In the genomic region with DNA sequence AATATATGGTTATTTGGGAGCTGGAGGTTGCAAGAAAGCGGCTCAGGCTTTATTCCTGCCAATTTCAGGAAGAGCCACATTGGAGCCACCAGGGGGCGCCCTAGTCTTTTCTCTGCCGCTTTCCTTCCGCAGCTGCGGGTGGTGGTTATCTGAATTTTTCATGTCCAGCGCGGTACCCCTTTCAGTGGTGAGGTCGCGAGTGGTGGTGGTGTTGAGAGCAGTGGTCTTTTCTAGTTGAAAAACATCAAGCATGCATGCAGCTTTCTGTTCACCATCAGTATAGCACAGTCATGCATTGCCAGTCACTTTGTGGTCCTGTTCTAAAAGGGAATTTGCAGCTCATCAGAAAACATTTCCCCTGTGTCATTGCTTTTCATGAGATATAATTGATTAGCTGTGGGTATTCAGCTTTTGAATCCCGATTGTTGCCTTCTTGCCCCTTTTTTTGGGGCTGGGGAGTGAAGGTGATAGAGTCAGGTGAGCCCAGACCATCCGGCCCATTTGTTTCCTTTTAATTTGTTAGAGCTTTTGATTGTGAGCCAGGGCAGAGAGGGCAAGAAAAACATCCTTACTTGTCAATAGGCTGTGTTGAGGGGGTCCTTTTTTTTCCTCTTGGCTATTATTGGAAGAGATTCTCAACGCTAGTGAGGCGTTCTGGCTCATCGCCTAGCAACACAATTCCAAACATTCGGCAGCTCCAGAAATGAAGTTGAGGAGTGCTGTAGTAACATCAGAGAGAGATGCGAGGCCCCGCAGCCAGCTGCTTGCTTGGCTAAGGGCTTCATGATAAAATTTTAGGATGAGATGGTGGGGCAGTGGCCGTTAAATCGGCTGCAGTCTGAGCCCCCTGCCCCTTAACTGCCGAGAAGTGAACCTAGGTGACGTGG, we compare ENCODE assay signal across 8 cellular contexts.
DNase-seq lines count a peak whose midpoint lies in the region; ATAC-seq and TF ChIP-seq lines count a peak whose summit lies in the region.

No MANE protein-coding gene starts in this region.

- no peak overlapping the region for H3K14ac ChIP-seq in IMR-90 (replicated peaks; ENCODE audit: low read depth, low read length)

- no peak overlapping the region for H4K8ac ChIP-seq in IMR-90 (ENCODE audit: low read depth in 2 of 2, low read length in 2 of 2)

- H3K36me3 ChIP-seq in IMR-90 (ENCODE audit: control insufficient read depth, insufficient read depth, low read length): no peaks in the 10 kb centered on the region
- no peaks in the 10 kb centered on the region for H3K36me3 ChIP-seq in osteoblast (ENCODE audit: insufficient read depth, low read length)
- H3K36me3 ChIP-seq in thyroid gland: no peaks in the 10 kb centered on the region

- BruUV-seq in IMR-90 (replicated peaks; lab: Mats Ljungman, UMichigan): no TSS peak

- peaks cover 2 to 20% of the 10 kb centered on the region in 2 experiments; a peak in 2 of 4 replicates for H3K79me1 ChIP-seq in IMR-90 (ENCODE audit: low read depth in 1 of 2, low read length in 2 of 2)

- H3K23ac ChIP-seq in IMR-90 (ENCODE audit: low read depth, low read length): no peak overlapping the region

- peaks cover 46% of the 10 kb centered on the region; the same call in 1 of the 2 replicates for H4K20me1 ChIP-seq in IMR-90 (ENCODE audit: insufficient read depth, low read length)
- peaks cover 52% of the 10 kb centered on the region for H4K20me1 ChIP-seq in osteoblast (ENCODE audit: insufficient read depth, low read length)

- H4K5ac ChIP-seq in IMR-90 (ENCODE audit: low read depth, low read length): no peak overlapping the region

- H3K27me3 ChIP-seq in IMR-90 (ENCODE audit: control insufficient read depth, insufficient read depth, low read length): no peaks in the 10 kb centered on the region
- no peaks in the 10 kb centered on the region for H3K27me3 ChIP-seq in osteoblast (ENCODE audit: insufficient read depth, low read length)
- no peaks in the 10 kb centered on the region for H3K27me3 ChIP-seq in thyroid gland

- H2BK120ac ChIP-seq in IMR-90 (ENCODE audit: low read depth, low read length): peak overlapping the region; percentile 6; the same call in 1 of the 2 replicates

- no peaks in the 10 kb centered on the region for H3K9me3 ChIP-seq in IMR-90 (ENCODE audit: control insufficient read depth, insufficient read depth, low read length)
- H3K9me3 ChIP-seq in osteoblast (ENCODE audit: low read depth, low read length): no peaks in the 10 kb centered on the region
- H3K9me3 ChIP-seq in thyroid gland: no peaks in the 10 kb centered on the region

- no peak overlapping the region for H3K56ac ChIP-seq in IMR-90 (ENCODE audit: extremely low read depth, insufficient read depth, low read length)

- no peak overlapping the region; the same call in 1 of the 2 replicates for H2BK20ac ChIP-seq in IMR-90 (ENCODE audit: low read depth, low read length)

- CTCF ChIA-PET in IMR-90 (lab: Yijun Ruan, JAX) (interaction anchor here (0.5 to 4.4 kb wide), 24 partner anchors 12 to 722 kb away, joined by 3 to 27 read pairs (median 4); partner anchors contain the start of gene SNX29), RWPE1 (lab: Yijun Ruan, JAX) (interaction anchor here (0.6 to 2.6 kb wide), 32 partner anchors 10 to 1773 kb away, joined by 3 to 20 read pairs (median 4); no protein-coding TSS in a partner anchor)

- H3K9ac ChIP-seq in IMR-90 (ENCODE audit: low read depth, low read length): no peak overlapping the region

- WGBS in IMR-90 (ENCODE audit: extremely low coverage in 2 of 2, insufficient read length in 1 of 2), 2 experiments: 0% methylated on average over 1 of the region's 21 CpGs; no CpG with 5 or more reads in 1 of the 2 experiments
- WGBS in thyroid gland, 2 donors: 11 to 16% methylated on average over 21 of the region's 21 CpGs

- H3K79me2 ChIP-seq in osteoblast (ENCODE audit: insufficient read depth, low read length): no peaks in the 10 kb centered on the region

- H3K4me2 ChIP-seq in IMR-90 (ENCODE audit: low read depth, low read length) (peak overlapping the region; percentile 45), osteoblast (ENCODE audit: insufficient read depth, low read length) (peak overlapping the region; percentile 76)

- H3K4me3 ChIP-seq in IMR-90 (ENCODE audit: insufficient read depth, low read depth, low read length): no peak overlapping the region
- no peak overlapping the region for H3K4me3 ChIP-seq in foreskin fibroblast (ENCODE audit: low read depth in 1 of 2, low read length in 2 of 2)
- H3K4me3 ChIP-seq in osteoblast (ENCODE audit: insufficient read depth, low read length): peak overlapping the region; percentile 50
- H3K4me3 ChIP-seq in thyroid gland (replicated peaks in 1 of 3): no peak overlapping the region

- no peak overlapping the region for H2BK5ac ChIP-seq in IMR-90 (ENCODE audit: low read depth, low read length, poor library complexity, severe bottlenecking)

- peak; percentile 86 for TF ChIP-seq RAD21 in IMR-90 (IDR thresholded peaks at IDR 0.05; ENCODE audit: low read length)

- no peak overlapping the region for H4K91ac ChIP-seq in IMR-90 (ENCODE audit: insufficient read depth, low read depth, low read length)

- H3K4me1 ChIP-seq in IMR-90 (ENCODE audit: control insufficient read depth, insufficient read depth, low read length) (peaks cover 29% of the 10 kb centered on the region), osteoblast (ENCODE audit: insufficient read depth, low read length) (peaks cover 26% of the 10 kb centered on the region), thyroid gland (peaks cover 24 to 45% of the 10 kb centered on the region in 2 donors)

- TF ChIP-seq POLR2A in IMR-90 (IDR thresholded peaks at IDR 0.05; ENCODE audit: low read depth, low read length): no peak
- no peak for TF ChIP-seq POLR2A in thyroid gland (IDR thresholded peaks at IDR 0.05)

- intact Hi-C loops in IMR-90 (cut with micrococcal nuclease) (loop anchor here (1.0 to 10.0 kb wide), 8 partner anchors 120 to 459 kb away; no protein-coding TSS in a partner anchor), thyroid gland (cut with DNase I) (loop anchor here (10.0 kb wide), 1 partner anchor 99 kb away; no protein-coding TSS in a partner anchor)

- no peak overlapping the region for H2BK15ac ChIP-seq in IMR-90 (ENCODE audit: low read depth, low read length)

- ATAC-seq in IMR-90 (ENCODE audit: low read depth): peak; percentile 28
- ATAC-seq in GM19395 (IDR thresholded peaks at IDR 0.05; ENCODE audit: unreplicated experiment): no peak

- DNase-seq in CMK (ENCODE audit: low read depth) (peak; percentile 34), IMR-90 (peak; percentile 62), RWPE1 (ENCODE audit: low spot score) (peak; percentile 45), foreskin fibroblast (peak; percentile 51 to 86), osteoblast (ENCODE audit: insufficient read length, low spot score, missing footprints) (peak; percentile 88), thyroid gland (peak; percentile 76 to 85)
- peak; percentile 89 for DNase-seq in activated effector memory CD4-positive, alpha-beta T cell treated with anti-CD3 and anti-CD28 coated beads, Interleukin-2, amount 50 U/mL, for 16 hours

- peak overlapping the region; percentile 11; the same call in 1 of the 2 replicates for H2AK5ac ChIP-seq in IMR-90 (ENCODE audit: low read depth, low read length)

- in situ Hi-C loops in IMR-90 (cut with MboI; ENCODE audit: low sequenced_read_pairs): loop anchor here (10.0 kb wide), 3 partner anchors 109 to 719 kb away; no protein-coding TSS in a partner anchor

- POLR2A ChIA-PET in IMR-90 (lab: Charles Lee; ENCODE audit: unreplicated experiment): interaction anchor here (1.0 kb wide), 1 partner anchor 14 kb away, joined by 7 read pairs; no protein-coding TSS in a partner anchor
- POLR2A ChIA-PET in RWPE1 (lab: Yijun Ruan, JAX; ENCODE audit: low non-redundant PET): interaction anchor here (0.6 kb wide), 1 partner anchor 13 kb away, joined by 3 read pairs; no protein-coding TSS in a partner anchor

- H2AK9ac ChIP-seq in IMR-90 (replicated peaks; ENCODE audit: low read depth, low read length, poor library complexity): peak overlapping the region; percentile 70

- H2AFZ ChIP-seq in IMR-90 (replicated peaks; ENCODE audit: low read length, poor library complexity): peak overlapping the region; percentile 74
- H2AFZ ChIP-seq in osteoblast (ENCODE audit: low read length): peak overlapping the region; percentile 60

- H3K9me1 ChIP-seq in IMR-90 (ENCODE audit: insufficient read depth, low read length): peaks cover 27% of the 10 kb centered on the region

- H3K18ac ChIP-seq in IMR-90 (ENCODE audit: low read depth, low read length): no peak overlapping the region

- H3K27ac ChIP-seq in IMR-90 (ENCODE audit: insufficient read depth, low read length) (no peak overlapping the region), RWPE1 (no peak overlapping the region), osteoblast (ENCODE audit: low read depth, low read length) (no peak overlapping the region), thyroid gland (peak overlapping the region; percentile 33 to 65 (median 57))

- peak overlapping the region; percentile 52; the same call in 1 of the 2 replicates for H3K4ac ChIP-seq in IMR-90 (ENCODE audit: low read depth, low read length)

- dilution Hi-C loops in IMR-90 (cut with HindIII; ENCODE audit: low sequenced_read_pairs, unreplicated experiment): no loop called here

- peak; percentile 86 for TF ChIP-seq CTCF in IMR-90 (conservative IDR thresholded peaks at IDR 0.05; ENCODE audit: low read depth, low read length)
- peak; percentile 90 for TF ChIP-seq CTCF in RWPE1 (conservative IDR thresholded peaks at IDR 0.05; ENCODE audit: low read depth)
- peak; percentile 83 for TF ChIP-seq CTCF in foreskin fibroblast (IDR thresholded peaks at IDR 0.05; ENCODE audit: low read depth, low read length)
- TF ChIP-seq CTCF in osteoblast (IDR thresholded peaks at IDR 0.05; ENCODE audit: extremely low read depth, low read depth, low read length): peak; percentile 94
- peak; percentile 71 to 90 (median 82) for TF ChIP-seq CTCF in thyroid gland (IDR thresholded peaks at IDR 0.05)

TF ChIP-seq in IMR-90, 13 proteins besides CTCF, POLR2A, EP300 and RAD21 (continues in another document):
- TF ChIP-seq SMC3 (IDR thresholded peaks at IDR 0.05; ENCODE audit: low read depth, low read length) (peak; percentile 90), FOS (IDR thresholded peaks at IDR 0.05; ENCODE audit: low read depth, low read length) (no peak), BHLHE40 (IDR thresholded peaks at IDR 0.05; ENCODE audit: low read depth, low read length) (no peak), CEBPB (IDR thresholded peaks at IDR 0.05; ENCODE audit: low read depth, low read length) (no peak), RCOR1 (IDR thresholded peaks at IDR 0.05; ENCODE audit: insufficient replicate concordance, low read length) (no peak), MAFK (IDR thresholded peaks at IDR 0.05; ENCODE audit: low read depth, low read length) (no peak)
- TF ChIP-seq, protein P1, sequence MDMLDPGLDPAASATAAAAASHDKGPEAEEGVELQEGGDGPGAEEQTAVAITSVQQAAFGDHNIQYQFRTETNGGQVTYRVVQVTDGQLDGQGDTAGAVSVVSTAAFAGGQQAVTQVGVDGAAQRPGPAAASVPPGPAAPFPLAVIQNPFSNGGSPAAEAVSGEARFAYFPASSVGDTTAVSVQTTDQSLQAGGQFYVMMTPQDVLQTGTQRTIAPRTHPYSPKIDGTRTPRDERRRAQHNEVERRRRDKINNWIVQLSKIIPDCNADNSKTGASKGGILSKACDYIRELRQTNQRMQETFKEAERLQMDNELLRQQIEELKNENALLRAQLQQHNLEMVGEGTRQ (IDR thresholded peaks at IDR 0.05; ENCODE audit: low read depth, low read length): no peak

Comparison
In these comparisons a context has a peak if more than half of its experiments do, and no peak if none do; other contexts are left out.
1. DNase-seq: peak in every context shown above with its lines; median percentile 89 in activated effector memory CD4-positive, alpha-beta T cell treated with anti-CD3 and anti-CD28 coated beads, Interleukin-2, amount 50 U/mL, for 16 hours; 88 in osteoblast; 80 in thyroid gland; 68 in foreskin fibroblast; 62 in IMR-90; 45 in RWPE1; 34 in CMK.
2. H3K27ac ChIP-seq: peak in thyroid gland (3 of 3); none in IMR-90 (single experiment), RWPE1 (single experiment) and osteoblast (single experiment).
3. Peak in every context shown above with its lines, with median percentiles within 50 percentile points of each other: CTCF ChIP-seq.